ENCODE assay signal across 12 cellular contexts in genomic region chr6:53741417-53741816, GRCh38. TPM values are rescaled to one million over a fixed set of nuclear protein-coding genes. Genes with fewer than 3 reads are reported as not detected.
DNase-seq lines count a peak whose midpoint lies in the region; ATAC-seq lines count a peak whose summit lies in the region.
"Had no signal": no experiment of that assay in that cellular context is flagged by ENCODE, and none has a peak within 500 bp of the region (broad histone marks: within the 10 kb centered on the region; RNA-seq: fewer than 3 reads in every experiment).

No MANE protein-coding gene starts in this region.

- H3K4me3 Mint-ChIP-seq in immature natural killer cell = no peak overlapping the region

- no peak overlapping the region for H3K27ac Mint-ChIP-seq in immature natural killer cell

- no peaks in the 10 kb centered on the region for H3K9me3 Mint-ChIP-seq in immature natural killer cell

- DNase-seq in stimulated activated CD4-positive, alpha-beta T cell treated with anti-CD3 and anti-CD28 coated beads, Interleukin-12 subunit alpha, Interleukin-12 subunit beta, amount 100 ng/mL, for 48 hours (ENCODE audit: low read depth in 2 of 3, low spot score in 1 of 3) = peak in 2 of 3 donors; percentile 20 to 31
- DNase-seq in stimulated activated CD4-positive, alpha-beta T cell treated with anti-CD3 and anti-CD28 coated beads, Interleukin-12 subunit alpha, Interleukin-12 subunit beta, amount 100 ng/mL, for 4 hours = no peak
- peak; percentile 50 to 60 for DNase-seq in activated CD4-positive, alpha-beta T cell treated with anti-CD3 and anti-CD28 coated beads, Interleukin-2, amount 50 U/mL, for 48 hours
- DNase-seq in iPS-NIHi7 (ENCODE audit: extremely low spot score) (peak; percentile 16), immature natural killer cell (no peak), NCI-H748 (lab: John Stamatoyannopoulos, UW; ENCODE audit: unreplicated experiment) (no peak)
- DNase-seq: colonic mucosa, mesenchymal stem cell, SJCRH30, stomach had no signal

- no peaks in the 10 kb centered on the region for H3K36me3 Mint-ChIP-seq in immature natural killer cell

- no peaks in the 10 kb centered on the region for H3K4me1 Mint-ChIP-seq in immature natural killer cell

- peaks cover 2 to 7% (median 7%) of the 10 kb centered on the region in 3 donors for H3K27me3 Mint-ChIP-seq in immature natural killer cell (ENCODE audit: low read depth in 3 of 3)

- ATAC-seq in GM21367 (IDR thresholded peaks at IDR 0.05; ENCODE audit: unreplicated experiment) = no peak
- no peak for ATAC-seq in HG03439 (IDR thresholded peaks at IDR 0.05; ENCODE audit: unreplicated experiment)

RNA-seq across cellular contexts. Expression of gene LRRC1, which starts 53.4 kb away (rescaled TPM):
- polyA plus RNA-seq in immature natural killer cell = 1 to 10 TPM; 1.6 to 2.8 (median 2.7) TPM

Comparison
In these comparisons a context has a peak if more than half of its experiments do, and no peak if none do; other contexts are left out.
1. DNase-seq: peak in stimulated activated CD4-positive, alpha-beta T cell treated with anti-CD3 and anti-CD28 coated beads, Interleukin-12 subunit alpha, Interleukin-12 subunit beta, amount 100 ng/mL, for 48 hours (2 of 3), activated CD4-positive, alpha-beta T cell treated with anti-CD3 and anti-CD28 coated beads, Interleukin-2, amount 50 U/mL, for 48 hours (2 of 2) and iPS-NIHi7 (single experiment); none in stimulated activated CD4-positive, alpha-beta T cell treated with anti-CD3 and anti-CD28 coated beads, Interleukin-12 subunit alpha, Interleukin-12 subunit beta, amount 100 ng/mL, for 4 hours (single experiment), immature natural killer cell (0 of 3) and NCI-H748 (single experiment).